ENCODE assay signal across 16 cellular contexts in the genomic region with DNA sequence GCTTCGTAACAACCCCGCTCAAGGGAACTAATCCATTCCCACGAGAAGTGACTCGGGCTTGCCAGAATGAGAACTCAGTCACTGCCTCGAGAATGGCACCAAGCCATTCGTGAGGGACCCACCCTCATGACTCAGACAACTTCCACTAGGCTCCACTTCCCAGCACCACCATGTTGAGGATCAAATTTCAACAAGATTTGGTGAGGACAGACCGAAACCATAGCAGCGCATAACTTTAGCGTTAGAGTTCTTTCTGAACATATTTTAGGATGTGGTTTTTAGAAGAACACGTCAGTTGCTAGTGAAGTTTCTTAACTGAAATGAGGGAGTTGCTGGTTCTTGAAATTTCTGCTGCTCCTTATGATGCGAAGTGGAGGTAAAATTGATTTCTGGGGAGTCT.
DNase-seq lines count a peak whose midpoint lies in the region; ATAC-seq and TF ChIP-seq lines count a peak whose summit lies in the region.
"Had no signal": no experiment of that assay in that cellular context is flagged by ENCODE, and none has a peak within 500 bp of the region (broad histone marks: within the 10 kb centered on the region; RNA-seq: fewer than 3 reads in every experiment).

No MANE protein-coding gene starts in this region.

- H3K9me3 Mint-ChIP-seq in stimulated activated naive CD8-positive, alpha-beta T cell treated with anti-CD3 and anti-CD28 coated beads, Interleukin-15, amount 100 ng/mL, for 72 hours = peaks cover 0 to 6% of the 10 kb centered on the region in 2 donors

- no peaks in the 10 kb centered on the region for H3K4me1 Mint-ChIP-seq in stimulated activated naive CD8-positive, alpha-beta T cell treated with anti-CD3 and anti-CD28 coated beads, Interleukin-15, amount 100 ng/mL, for 72 hours
- H3K4me1 Mint-ChIP-seq: activated CD4-positive, alpha-beta T cell treated with anti-CD3 and anti-CD28 coated beads for 36 hours; CD14-positive monocyte had no signal

- no peak for ATAC-seq in stimulated activated naive CD8-positive, alpha-beta T cell treated with anti-CD3 and anti-CD28 coated beads, Interleukin-15, amount 100 ng/mL, for 72 hours
- no peak for ATAC-seq in GM21825 (IDR thresholded peaks at IDR 0.05; ENCODE audit: unreplicated experiment)
- ATAC-seq: activated CD4-positive, alpha-beta T cell treated with anti-CD3 and anti-CD28 coated beads for 36 hours; K562 had no signal

- H3K4me3 ChIP-seq in WI38 (ENCODE audit: low read depth, low read length) = peak overlapping the region; percentile 40
- H3K4me3 ChIP-seq: dorsolateral prefrontal cortex, K562 had no signal

- H3K27ac Mint-ChIP-seq in stimulated activated naive CD8-positive, alpha-beta T cell treated with anti-CD3 and anti-CD28 coated beads, Interleukin-15, amount 100 ng/mL, for 72 hours = no peak overlapping the region
- H3K27ac Mint-ChIP-seq: activated CD4-positive, alpha-beta T cell treated with anti-CD3 and anti-CD28 coated beads for 36 hours; CD14-positive monocyte had no signal

- H3K4me3 Mint-ChIP-seq in stimulated activated naive CD8-positive, alpha-beta T cell treated with anti-CD3 and anti-CD28 coated beads, Interleukin-15, amount 100 ng/mL, for 72 hours = no peak overlapping the region
- H3K4me3 Mint-ChIP-seq: activated CD4-positive, alpha-beta T cell treated with anti-CD3 and anti-CD28 coated beads for 36 hours; CD14-positive monocyte had no signal

- TF ChIP-seq CTCF in WI38 (IDR thresholded peaks at IDR 0.05; ENCODE audit: low read depth, low read length) = no peak

- DNase-seq in AG08396 (ENCODE audit: low spot score) (peak; percentile 77), HS-5 (ENCODE audit: low read depth) (peak; percentile 100), glomerular visceral epithelial cell (ENCODE audit: extremely low spot score) (peak; percentile 74), HPDE6-E6E7 (ENCODE audit: extremely low spot score) (no peak), ecto neural progenitor cell (ENCODE audit: low spot score) (no peak)
- no peak for DNase-seq in stimulated activated naive CD8-positive, alpha-beta T cell treated with anti-CD3 and anti-CD28 coated beads, Interleukin-15, amount 100 ng/mL, for 72 hours
- DNase-seq: activated CD4-positive, alpha-beta T cell treated with anti-CD3 and anti-CD28 coated beads for 36 hours; activated naive CD4-positive, alpha-beta T cell; dorsolateral prefrontal cortex; hypothalamus; midbrain; SIG-M5 had no signal

- H3K27me3 Mint-ChIP-seq in stimulated activated naive CD8-positive, alpha-beta T cell treated with anti-CD3 and anti-CD28 coated beads, Interleukin-15, amount 100 ng/mL, for 72 hours = peaks cover 9% of the 10 kb centered on the region

Comparison
In these comparisons a context has a peak if more than half of its experiments do, and no peak if none do; other contexts are left out.
1. DNase-seq: peak in AG08396 (single experiment), HS-5 (single experiment) and glomerular visceral epithelial cell (single experiment); none in stimulated activated naive CD8-positive, alpha-beta T cell treated with anti-CD3 and anti-CD28 coated beads, Interleukin-15, amount 100 ng/mL, for 72 hours (0 of 2), HPDE6-E6E7 (single experiment) and ecto neural progenitor cell (single experiment).